9 cellular contexts compared by ENCODE assay signal in genomic region chr20:64044484-64045247, GRCh38. TPM values are rescaled to one million over a fixed set of nuclear protein-coding genes. Genes with fewer than 3 reads are reported as not detected.
DNase-seq lines count a peak whose midpoint lies in the region; ATAC-seq and TF ChIP-seq lines count a peak whose summit lies in the region.
"Had no signal": no experiment of that assay in that cellular context is flagged by ENCODE, and none has a peak within 500 bp of the region (broad histone marks: within the 10 kb centered on the region; RNA-seq: fewer than 3 reads in every experiment).

No MANE protein-coding gene starts in this region.

- no peak overlapping the region for H2AFZ ChIP-seq in hepatocyte

- H2BK15ac ChIP-seq in mesendoderm (replicated peaks; ENCODE audit: low read depth): no peak overlapping the region

- ATAC-seq in GM19023 (IDR thresholded peaks at IDR 0.05; ENCODE audit: unreplicated experiment): no peak
- ATAC-seq in GM21723 (IDR thresholded peaks at IDR 0.05; ENCODE audit: unreplicated experiment): no peak
- no peak for ATAC-seq in aorta (ENCODE audit: low FRiP score)

- no peak overlapping the region for H3K9ac ChIP-seq in mesendoderm (ENCODE audit: low read length)

- 81% methylated on average over 14 of the region's 14 CpGs for WGBS in hepatocyte (ENCODE audit: low lambda C conversion rate, missing lambda C conversion rate)
- WGBS in mesendoderm (ENCODE audit: extremely low coverage, insufficient coverage, low lambda C conversion rate): no CpG with 5 or more reads among the region's 14 CpGs
- 58 to 59% methylated on average over 14 of the region's 14 CpGs for WGBS in aorta, 2 donors

- no peak overlapping the region for H3K18ac ChIP-seq in mesendoderm (ENCODE audit: low read length)

- H2BK120ac ChIP-seq in mesendoderm (ENCODE audit: low read depth, low read length): no peak overlapping the region

- no peaks in the 10 kb centered on the region for H4K20me1 ChIP-seq in hepatocyte (ENCODE audit: insufficient read depth, poor library complexity, severe bottlenecking)

- H3K23ac ChIP-seq in mesendoderm (ENCODE audit: low read length): no peak overlapping the region

- H3K4me3 ChIP-seq in H7 (ENCODE audit: insufficient read depth, low read depth, low read length): no peak overlapping the region
- H3K4me3 ChIP-seq in hepatocyte: no peak overlapping the region
- no peak overlapping the region for H3K4me3 ChIP-seq in mesendoderm (ENCODE audit: low read length)
- H3K4me3 ChIP-seq in aorta (ENCODE audit: low read length in 2 of 2): no peak overlapping the region

- intact Hi-C loops in aorta (cut with DNase I): no loop called here

- no peak overlapping the region for H2BK5ac ChIP-seq in mesendoderm (ENCODE audit: low read length)

- H3K27me3 ChIP-seq in H7 (ENCODE audit: control insufficient read depth, insufficient read depth, low read length) (peaks cover 66% of the 10 kb centered on the region), hepatocyte (peaks cover 60% of the 10 kb centered on the region), mesendoderm (ENCODE audit: insufficient read depth, low read length, poor library complexity) (peaks cover 16% of the 10 kb centered on the region), aorta (ENCODE audit: control insufficient read depth in 1 of 2, insufficient read depth in 2 of 2, low read length in 1 of 2) (no peaks in the 10 kb centered on the region)

- H3K56ac ChIP-seq in mesendoderm (ENCODE audit: low read length): no peak overlapping the region

- DNase-seq in H7 (peak; percentile 61), UCSD-AML1 (lab: John Stamatoyannopoulos, UW; ENCODE audit: unreplicated experiment) (peak; percentile 51), hepatocyte (ENCODE audit: low spot score) (peak; percentile 56), mesendoderm (no peak), aorta (no peak)
- DNase-seq: Caco-2 had no signal

- no peak overlapping the region for H4K5ac ChIP-seq in mesendoderm (ENCODE audit: low read length)

- H3K36me3 ChIP-seq in H7 (replicated peaks; ENCODE audit: control insufficient read depth, insufficient read depth, low read length) (no peaks in the 10 kb centered on the region), hepatocyte (replicated peaks; ENCODE audit: insufficient read depth, low read depth) (no peaks in the 10 kb centered on the region), mesendoderm (ENCODE audit: control insufficient read depth, insufficient read depth, low read length) (no peaks in the 10 kb centered on the region), aorta (ENCODE audit: control insufficient read depth in 1 of 2, insufficient read depth in 2 of 2, low read length in 1 of 2) (no peaks in the 10 kb centered on the region)

- peak overlapping the region; percentile 72 for H3K27ac ChIP-seq in 22Rv1
- no peak overlapping the region for H3K27ac ChIP-seq in hepatocyte
- H3K27ac ChIP-seq in mesendoderm (ENCODE audit: low read depth, low read length): no peak overlapping the region
- no peak overlapping the region for H3K27ac ChIP-seq in aorta (ENCODE audit: low read depth in 1 of 2, low read length in 2 of 2)

- H3K4me2 ChIP-seq in hepatocyte: no peak overlapping the region
- H3K4me2 ChIP-seq in mesendoderm (ENCODE audit: low read length): no peak overlapping the region

- H3K79me1 ChIP-seq in mesendoderm (ENCODE audit: low read length): no peaks in the 10 kb centered on the region

- H3K4ac ChIP-seq in mesendoderm (ENCODE audit: low read depth, low read length): no peak overlapping the region

- TF ChIP-seq CTCF in 22Rv1 (IDR thresholded peaks at IDR 0.05): no peak
- TF ChIP-seq CTCF in hepatocyte (IDR thresholded peaks at IDR 0.05; ENCODE audit: poor library complexity): no peak

- H3K9me2 ChIP-seq in hepatocyte (replicated peaks; ENCODE audit: insufficient read depth): no peaks in the 10 kb centered on the region

- H3K79me2 ChIP-seq in hepatocyte: no peaks in the 10 kb centered on the region
- no peaks in the 10 kb centered on the region for H3K79me2 ChIP-seq in mesendoderm (ENCODE audit: control insufficient read depth, insufficient read depth, low read length)

- no peak overlapping the region for H2AK5ac ChIP-seq in mesendoderm (ENCODE audit: low read length)

- peaks cover 18% of the 10 kb centered on the region for H3K4me1 ChIP-seq in hepatocyte (ENCODE audit: insufficient read depth)
- peaks cover 2% of the 10 kb centered on the region for H3K4me1 ChIP-seq in mesendoderm (ENCODE audit: control insufficient read depth, low read depth, low read length)
- no peaks in the 10 kb centered on the region for H3K4me1 ChIP-seq in aorta (ENCODE audit: control insufficient read depth in 1 of 2, insufficient read depth in 2 of 2, low read length in 2 of 2)

- no peak overlapping the region for H4K8ac ChIP-seq in mesendoderm (ENCODE audit: low read depth, low read length)

- no peaks in the 10 kb centered on the region for H3K9me3 ChIP-seq in hepatocyte (ENCODE audit: low read depth)
- no peaks in the 10 kb centered on the region for H3K9me3 ChIP-seq in aorta (ENCODE audit: control insufficient read depth, low read length)
- H3K9me3 ChIP-seq: Caco-2 had no signal

RNA-seq across cellular contexts. Expression of gene SOX18, which starts 4.8 kb away (rescaled TPM):
- total RNA-seq in H7 (2014; rRNA removed; shearing (Covaris generic)): 0.52 and 1.2 TPM in 2 replicates
- total RNA-seq in hepatocyte (not detected in 2 replicates), aorta (100 to 1,000 TPM in 1 of 2 donors, 10 to 100 TPM in 1; 43.2 to 186 TPM)
- polyA plus RNA-seq in hepatocyte (1.9 and 2.0 TPM in 2 replicates), aorta (1 to 10 TPM; 1.3 to 2.6 TPM)
- 2.0 TPM for polyA plus RNA-seq in mesendoderm (2013, experiment 1 of 2)
- 2.1 TPM for polyA plus RNA-seq in mesendoderm (2013, experiment 2 of 2)

RNA-seq across cellular contexts. Expression of gene C20orf204, which starts 8.7 kb away (rescaled TPM):
- 1.1 and 1.6 TPM in 2 replicates for total RNA-seq in H7 (2014; rRNA removed; shearing (Covaris generic))
- total RNA-seq in hepatocyte (0.57 and 0.72 TPM in 2 replicates), aorta (1 to 10 TPM; 1.7 to 2.8 TPM)
- polyA plus RNA-seq in hepatocyte (0.85 and 1.7 TPM in 2 replicates), aorta (1 to 10 TPM in 1 of 2 donors, not detected in 1; 2.1 TPM)
- 0.27 TPM for polyA plus RNA-seq in mesendoderm (2013, experiment 1 of 2)
- 0.18 TPM for polyA plus RNA-seq in mesendoderm (2013, experiment 2 of 2)

RNA-seq across cellular contexts. Expression of gene TCEA2, which starts 18.3 kb away (rescaled TPM):
- total RNA-seq in H7 (2014; rRNA removed; shearing (Covaris generic)): 27.3 and 29.4 TPM in 2 replicates
- 23.8 and 26.0 TPM in 2 replicates for total RNA-seq in hepatocyte
- 74.2 and 80.0 TPM in 2 replicates for polyA plus RNA-seq in hepatocyte
- 29.9 TPM for polyA plus RNA-seq in mesendoderm (2013, experiment 1 of 2)
- polyA plus RNA-seq in mesendoderm (2013, experiment 2 of 2): 30.7 TPM
- total RNA-seq in aorta: 10 to 100 TPM; 45.5 to 71.1 TPM
- polyA plus RNA-seq in aorta: 10 to 100 TPM; 26.2 to 80.1 TPM

RNA-seq across cellular contexts. Expression of gene RGS19, which starts 34.7 kb away (rescaled TPM):
- total RNA-seq in H7 (2014; rRNA removed; shearing (Covaris generic)): 24.3 and 27.0 TPM in 2 replicates
- total RNA-seq in hepatocyte (8.1 and 8.8 TPM in 2 replicates), aorta (10 to 100 TPM; 19.0 to 20.1 TPM)
- polyA plus RNA-seq in hepatocyte (10.9 and 13.5 TPM in 2 replicates), aorta (10 to 100 TPM; 10.8 to 23.8 TPM)
- polyA plus RNA-seq in mesendoderm (2013, experiment 1 of 2): 11.2 TPM
- polyA plus RNA-seq in mesendoderm (2013, experiment 2 of 2): 10.0 TPM

RNA-seq across cellular contexts. Expression of gene OPRL1, which starts 35.2 kb away (rescaled TPM):
- 2.4 and 4.4 TPM in 2 replicates for total RNA-seq in H7 (2014; rRNA removed; shearing (Covaris generic))
- total RNA-seq in hepatocyte (1.1 and 1.5 TPM in 2 replicates), aorta (1 to 10 TPM in 1 of 2 donors, under 1 TPM in 1; 0.78 to 2.9 TPM)
- polyA plus RNA-seq in hepatocyte (0.50 and 0.90 TPM in 2 replicates), aorta (1 to 10 TPM in 1 of 2 donors, under 1 TPM in 1; 0.72 to 1.1 TPM)
- polyA plus RNA-seq in mesendoderm (2013, experiment 1 of 2): 0.07 TPM
- 0.10 TPM for polyA plus RNA-seq in mesendoderm (2013, experiment 2 of 2)

Comparison
In these comparisons a context has a peak if more than half of its experiments do, and no peak if none do; other contexts are left out.
1. DNase-seq: peak in H7 (single experiment), UCSD-AML1 (single experiment) and hepatocyte (single experiment); none in mesendoderm (single experiment) and aorta (0 of 2).
2. RNA of gene SOX18, which starts 4.8 kb away (total RNA-seq): 43.2 to 186 TPM in aorta; 0.52 to 1.2 TPM in H7 and not detected in hepatocyte; every median in the first group is over 10 times any median in the second.